Comparison of ENCODE assay signal across 8 cellular contexts in the genomic region with DNA sequence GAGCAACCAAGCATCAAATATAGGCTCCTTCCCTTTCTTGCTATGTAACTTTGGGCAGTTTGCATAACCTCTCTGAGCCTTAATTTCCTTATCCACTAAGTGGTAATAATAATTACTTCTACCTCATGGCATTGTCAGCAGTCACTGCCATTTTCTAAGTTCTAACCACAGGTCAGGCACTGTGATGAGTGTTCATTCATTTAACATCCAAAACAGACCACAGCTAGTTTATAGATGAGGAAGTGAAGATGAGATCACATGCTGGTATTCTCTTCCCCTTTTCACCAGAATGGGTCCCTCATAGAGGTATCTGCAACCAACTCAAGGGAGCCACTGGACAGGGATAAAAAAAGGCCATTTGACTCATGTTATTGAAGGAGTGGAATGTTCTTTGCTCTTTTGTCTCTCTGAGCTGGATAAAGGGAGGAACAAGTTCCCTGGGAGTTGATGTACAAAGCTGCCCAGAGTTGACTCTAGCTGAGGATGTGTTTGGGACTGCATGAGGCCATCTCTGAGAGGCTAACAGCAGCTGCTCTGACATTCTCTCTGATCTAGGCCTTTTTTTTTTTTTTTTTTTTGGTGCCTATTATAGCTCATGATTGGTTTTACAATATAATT.
A peak's percentile ranks its signal among the peaks of the same experiment; 100 is the strongest.
DNase-seq lines count a peak whose midpoint lies in the region; ATAC-seq and TF ChIP-seq lines count a peak whose summit lies in the region.

No MANE protein-coding gene starts in this region.

- intact Hi-C loops in CD14-positive monocyte (cut with micrococcal nuclease) = no loop called here
- intact Hi-C loops in uterus (cut with DNase I; ENCODE audit: low total_unique reads) = no loop called here

- DNase-seq in CD14-positive monocyte (ENCODE audit: low spot score) = peak; percentile 65
- no peak for DNase-seq in activated CD8-positive, alpha-beta T cell treated with anti-CD3 and anti-CD28 coated beads, Interleukin-2, amount 10 ng/mL, durations not matched to agents 7 days and 5 days
- no peak for DNase-seq in hippocampal formation (lab: John Stamatoyannopoulos, UW)
- DNase-seq in NCI-H524 (lab: John Stamatoyannopoulos, UW) = no peak
- no peak for DNase-seq in NCI-H1048 (lab: John Stamatoyannopoulos, UW)
- no peak for DNase-seq in uterus

- H3K36me3 Mint-ChIP-seq in CD14-positive monocyte = peaks cover 2 to 4% of the 10 kb centered on the region in 2 donors
- peaks cover 10% of the 10 kb centered on the region for H3K36me3 Mint-ChIP-seq in activated CD8-positive, alpha-beta T cell treated with anti-CD3 and anti-CD28 coated beads, Interleukin-2, amount 10 ng/mL, durations not matched to agents 7 days and 5 days (ENCODE audit: low read depth)

- peak overlapping the region; percentile 74 to 88 (median 81) for H3K27ac Mint-ChIP-seq in CD14-positive monocyte
- H3K27ac Mint-ChIP-seq in activated CD8-positive, alpha-beta T cell treated with anti-CD3 and anti-CD28 coated beads, Interleukin-2, amount 10 ng/mL, durations not matched to agents 7 days and 5 days = peak overlapping the region; percentile 46

- no peak for TF ChIP-seq CTCF in CD14-positive monocyte (IDR thresholded peaks at IDR 0.05)
- no peak for TF ChIP-seq CTCF in uterus (IDR thresholded peaks at IDR 0.05)

- H3K4me3 Mint-ChIP-seq in CD14-positive monocyte = no peak overlapping the region
- H3K4me3 Mint-ChIP-seq in activated CD8-positive, alpha-beta T cell treated with anti-CD3 and anti-CD28 coated beads, Interleukin-2, amount 10 ng/mL, durations not matched to agents 7 days and 5 days = no peak overlapping the region

- no peaks in the 10 kb centered on the region for H3K36me3 ChIP-seq in uterus

- TF ChIP-seq POLR2A in uterus (IDR thresholded peaks at IDR 0.05) = no peak

- no peak overlapping the region for H3K27ac ChIP-seq in uterus

- ATAC-seq in GM19397 (IDR thresholded peaks at IDR 0.05; ENCODE audit: unreplicated experiment) (peak; percentile 93), HG03196 (IDR thresholded peaks at IDR 0.05; ENCODE audit: unreplicated experiment) (peak; percentile 95)
- peak; percentile 61 for ATAC-seq in activated CD8-positive, alpha-beta T cell treated with anti-CD3 and anti-CD28 coated beads, Interleukin-2, amount 10 ng/mL, durations not matched to agents 7 days and 5 days

- H3K4me3 ChIP-seq in uterus = no peak overlapping the region

- no peaks in the 10 kb centered on the region for H3K9me3 ChIP-seq in uterus

- no peaks in the 10 kb centered on the region for H3K4me1 ChIP-seq in uterus

- POLR2A ChIA-PET in activated CD8-positive, alpha-beta T cell treated with anti-CD3 and anti-CD28 coated beads, Interleukin-2, amount 10 ng/mL, durations not matched to agents 7 days and 5 days (lab: Charles Lee) = interaction anchor here (0.9 to 1.8 kb wide), 6 partner anchors 9 to 113 kb away, joined by 3 to 13 read pairs (median 4); no protein-coding TSS in a partner anchor

- H3K4me1 Mint-ChIP-seq in CD14-positive monocyte = peaks cover 27% of the 10 kb centered on the region
- peaks cover 54% of the 10 kb centered on the region for H3K4me1 Mint-ChIP-seq in activated CD8-positive, alpha-beta T cell treated with anti-CD3 and anti-CD28 coated beads, Interleukin-2, amount 10 ng/mL, durations not matched to agents 7 days and 5 days (ENCODE audit: low read depth)

- CTCF ChIA-PET in activated CD8-positive, alpha-beta T cell treated with anti-CD3 and anti-CD28 coated beads, Interleukin-2, amount 10 ng/mL, durations not matched to agents 7 days and 5 days (lab: Charles Lee) = interaction anchor here (0.5 to 3.3 kb wide), 8 partner anchors 9 to 252 kb away, joined by 3 to 22 read pairs (median 8); a partner anchor contains a TSS

- H3K27me3 Mint-ChIP-seq in CD14-positive monocyte (ENCODE audit: low read depth in 3 of 3) = no peaks in the 10 kb centered on the region
- H3K27me3 Mint-ChIP-seq in activated CD8-positive, alpha-beta T cell treated with anti-CD3 and anti-CD28 coated beads, Interleukin-2, amount 10 ng/mL, durations not matched to agents 7 days and 5 days (ENCODE audit: low read depth) = no peaks in the 10 kb centered on the region

- no peaks in the 10 kb centered on the region for H3K27me3 ChIP-seq in uterus

- H3K9me3 Mint-ChIP-seq in CD14-positive monocyte = no peaks in the 10 kb centered on the region
- peaks cover 5% of the 10 kb centered on the region for H3K9me3 Mint-ChIP-seq in activated CD8-positive, alpha-beta T cell treated with anti-CD3 and anti-CD28 coated beads, Interleukin-2, amount 10 ng/mL, durations not matched to agents 7 days and 5 days (ENCODE audit: insufficient read depth)
